In genomic region chr3:192899540-192899982, GRCh38 we compare ENCODE assay signal across 10 cellular contexts. TPM values are rescaled to one million over a fixed set of nuclear protein-coding genes. Genes with fewer than 3 reads are reported as not detected.
DNase-seq lines count a peak whose midpoint lies in the region; ATAC-seq, FAIRE-seq and TF ChIP-seq lines count a peak whose summit lies in the region.
"Had no signal": no experiment of that assay in that cellular context is flagged by ENCODE, and none has a peak within 500 bp of the region (broad histone marks: within the 10 kb centered on the region; RNA-seq: fewer than 3 reads in every experiment).

No MANE protein-coding gene starts in this region.

- peak overlapping the region in 1 of 12 donors; percentile 55 for H3K27ac ChIP-seq in heart left ventricle
- H3K27ac ChIP-seq in right atrium auricular region, result no peak overlapping the region

- H3K36me3 ChIP-seq in heart left ventricle (no peaks in the 10 kb centered on the region), right atrium auricular region (no peaks in the 10 kb centered on the region)

- TF ChIP-seq CTCF in heart left ventricle (IDR thresholded peaks at IDR 0.05) (no peak), right atrium auricular region (IDR thresholded peaks at IDR 0.05) (no peak), epithelial cell of esophagus (IDR thresholded peaks at IDR 0.05; ENCODE audit: insufficient read depth, low read depth, low read length, missing control alignments) (no peak)

- H3K9me3 ChIP-seq in heart left ventricle, result peaks cover 0 to 7% (median 0%) of the 10 kb centered on the region in 12 donors
- no peaks in the 10 kb centered on the region for H3K9me3 ChIP-seq in right atrium auricular region

- FAIRE-seq in urothelium cell line (lab: Jason Lieb, UNC), result no peak

- ATAC-seq in heart left ventricle (peak in 3 of 4 donors; percentile 41 to 76 (median 53)), HG02981 (IDR thresholded peaks at IDR 0.05; ENCODE audit: unreplicated experiment) (no peak), GM19395 (IDR thresholded peaks at IDR 0.05; ENCODE audit: unreplicated experiment) (no peak)

- no peak for DNase-seq in heart left ventricle
- no peak for DNase-seq in right atrium auricular region (ENCODE audit: low spot score)
- DNase-seq in RKO (ENCODE audit: low spot score), result peak; percentile 23
- peak; percentile 56 for DNase-seq in epithelial cell of esophagus (ENCODE audit: low read depth)
- peak; percentile 43 for DNase-seq in urothelium cell line (ENCODE audit: low spot score)
- no peak for DNase-seq in KG1 (lab: John Stamatoyannopoulos, UW)
- DNase-seq: NCI-H1930, occipital lobe had no signal

- H3K4me1 ChIP-seq in heart left ventricle (peaks cover 0 to 32% (median 0%) of the 10 kb centered on the region in 12 donors), right atrium auricular region (peaks cover 0 to 5% of the 10 kb centered on the region in 2 donors)

- 65 to 70% (median 68%) methylated on average over 3 of the region's 3 CpGs for WGBS in heart left ventricle, 4 donors

- intact Hi-C loops in heart left ventricle (cut with DNase I), result no loop called here

- H3K27me3 ChIP-seq in heart left ventricle (no peaks in the 10 kb centered on the region), right atrium auricular region (no peaks in the 10 kb centered on the region)

- TF ChIP-seq POLR2A in heart left ventricle (IDR thresholded peaks at IDR 0.05), result no peak

- H3K4me3 ChIP-seq in heart left ventricle (no peak overlapping the region), right atrium auricular region (no peak overlapping the region), epithelial cell of esophagus (ENCODE audit: low read length) (no peak overlapping the region)

RNA-seq across cellular contexts. Expression of gene MB21D2, which starts 18.1 kb away (rescaled TPM):
- 1 to 10 TPM; 2.3 to 5.0 (median 4.0) TPM for total RNA-seq in heart left ventricle
- polyA plus RNA-seq in heart left ventricle, result 1 to 10 TPM in 1 of 2 donors, under 1 TPM in 1; 0.91 to 3.0 TPM
- total RNA-seq in right atrium auricular region, result 1 to 10 TPM; 3.7 to 5.9 TPM

Comparison
In these comparisons a context has a peak if more than half of its experiments do, and no peak if none do; other contexts are left out.
1. ATAC-seq: peak in heart left ventricle (3 of 4); none in HG02981 (single experiment) and GM19395 (single experiment).
2. DNase-seq: peak in RKO (single experiment), epithelial cell of esophagus (single experiment) and urothelium cell line (single experiment); none in heart left ventricle (0 of 5), right atrium auricular region (single experiment) and KG1 (single experiment).